Comparison of ENCODE assay signal across 1 cellular context in genomic region chrX:133434197-133434820, GRCh38.
TF ChIP-seq lines count a peak whose summit lies in the region.

No MANE protein-coding gene starts in this region.

TF ChIP-seq in GM23338, 12 proteins besides CTCF, POLR2A, EP300 and RAD21 (continued from another document):
- TF ChIP-seq ZNF462 (CRISPR knock-in tag; IDR thresholded peaks at IDR 0.05) = no peak
- TF ChIP-seq ETS1 (IDR thresholded peaks at IDR 0.05) = no peak
- TF ChIP-seq POLR2AphosphoS5 (IDR thresholded peaks at IDR 0.05; ENCODE audit: low read depth) = no peak
- TF ChIP-seq EZH2phosphoT487 (IDR thresholded peaks at IDR 0.05; ENCODE audit: unreplicated experiment) = no peak
- TF ChIP-seq CREB1 (CRISPR knock-in tag; IDR thresholded peaks at IDR 0.05; ENCODE audit: low read depth) = no peak
- TF ChIP-seq JUNB (IDR thresholded peaks at IDR 0.05; ENCODE audit: unreplicated experiment) = no peak
- TF ChIP-seq NANOG (IDR thresholded peaks at IDR 0.05; ENCODE audit: borderline replicate concordance) = no peak
